13 cellular contexts compared by ENCODE assay signal in the genomic region with DNA sequence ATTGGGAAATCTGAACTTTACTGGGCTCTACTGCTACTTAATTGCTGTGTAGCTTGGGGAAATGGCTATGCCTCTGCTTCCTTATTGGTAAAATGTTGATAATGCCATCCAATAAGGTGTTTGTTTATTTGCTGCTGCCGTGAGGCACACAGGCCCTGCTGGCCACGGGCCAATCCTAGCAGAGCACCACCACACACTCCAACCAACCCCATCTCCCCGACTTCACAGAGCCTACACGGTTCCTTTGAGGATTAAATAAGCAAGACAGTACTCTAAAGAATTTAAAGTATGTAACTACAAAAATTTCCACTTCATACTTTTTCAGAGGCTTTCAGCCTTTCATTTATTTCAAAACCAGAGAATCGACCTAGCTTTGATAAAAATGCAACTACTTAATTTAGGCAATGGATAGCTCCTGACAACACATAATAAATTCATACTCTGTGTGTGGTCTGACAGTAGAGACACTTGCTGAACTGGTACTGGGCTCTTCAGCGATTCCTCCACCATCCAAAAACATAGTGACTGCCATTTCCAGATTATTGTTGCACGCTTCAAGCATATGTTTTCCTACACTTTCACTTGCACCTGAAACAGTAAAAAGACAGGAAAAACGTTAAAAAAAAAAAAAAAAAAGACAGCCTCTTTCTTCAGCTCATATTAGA. TPM values are rescaled to one million over a fixed set of nuclear protein-coding genes. Genes with fewer than 3 reads are reported as not detected.
DNase-seq lines count a peak whose midpoint lies in the region; ATAC-seq, FAIRE-seq and TF ChIP-seq lines count a peak whose summit lies in the region.
"Had no signal": no experiment of that assay in that cellular context is flagged by ENCODE, and none has a peak within 500 bp of the region (broad histone marks: within the 10 kb centered on the region; RNA-seq: fewer than 3 reads in every experiment).

No MANE protein-coding gene starts in this region.

- H3K27me3 ChIP-seq in astrocyte (ENCODE audit: insufficient read depth, low read length) (no peaks in the 10 kb centered on the region), ascending aorta (no peaks in the 10 kb centered on the region)

- no peak overlapping the region for H3K27ac ChIP-seq in astrocyte (ENCODE audit: low read depth, low read length)
- H3K27ac ChIP-seq in ascending aorta: no peak overlapping the region
- H3K27ac ChIP-seq: PC-9 had no signal

- no peak overlapping the region for H3K4me3 Mint-ChIP-seq in astrocyte (ENCODE audit: unreplicated experiment)
- H3K4me3 Mint-ChIP-seq: CD4-positive, CD25-positive, alpha-beta regulatory T cell had no signal

- H3K27me3 Mint-ChIP-seq in astrocyte (ENCODE audit: low read depth, unreplicated experiment): no peaks in the 10 kb centered on the region
- H3K27me3 Mint-ChIP-seq: CD4-positive, CD25-positive, alpha-beta regulatory T cell had no signal

- no peak overlapping the region for H3K27ac Mint-ChIP-seq in astrocyte (ENCODE audit: unreplicated experiment)
- no peak overlapping the region for H3K27ac Mint-ChIP-seq in activated naive CD4-positive, alpha-beta T cell treated with anti-CD3 and anti-CD28 coated beads, Interleukin-2, amount 50 U/mL, for 72 hours

- H3K36me3 Mint-ChIP-seq in astrocyte (ENCODE audit: low read depth, unreplicated experiment): peaks cover 26% of the 10 kb centered on the region
- peaks cover 0 to 27% of the 10 kb centered on the region in 2 donors for H3K36me3 Mint-ChIP-seq in activated naive CD4-positive, alpha-beta T cell treated with anti-CD3 and anti-CD28 coated beads, Interleukin-2, amount 50 U/mL, for 72 hours

- H3K36me3 ChIP-seq in astrocyte (ENCODE audit: insufficient read depth, low read length) (no peaks in the 10 kb centered on the region), ascending aorta (peaks cover 0 to 14% of the 10 kb centered on the region in 2 donors)

- no peaks in the 10 kb centered on the region for H3K4me1 ChIP-seq in astrocyte (ENCODE audit: insufficient read depth, low read length)
- H3K4me1 ChIP-seq in ascending aorta: peaks cover 0 to 5% of the 10 kb centered on the region in 2 donors

- no peak for FAIRE-seq in astrocyte (lab: Jason Lieb, UNC)
- FAIRE-seq: endometrium had no signal

- peaks cover 7% of the 10 kb centered on the region for H3K9me3 Mint-ChIP-seq in astrocyte (ENCODE audit: unreplicated experiment)
- H3K9me3 Mint-ChIP-seq in activated naive CD4-positive, alpha-beta T cell treated with anti-CD3 and anti-CD28 coated beads, Interleukin-2, amount 50 U/mL, for 72 hours: peaks cover 7 to 9% of the 10 kb centered on the region in 2 donors

- peaks cover 8% of the 10 kb centered on the region for H3K4me1 Mint-ChIP-seq in astrocyte (ENCODE audit: low read depth, unreplicated experiment)

- TF ChIP-seq CTCF in astrocyte (IDR thresholded peaks at IDR 0.05; ENCODE audit: insufficient read depth, low read depth, low read length) (no peak), ascending aorta (IDR thresholded peaks at IDR 0.05) (no peak)

- peaks cover 53% of the 10 kb centered on the region for H4K20me1 ChIP-seq in astrocyte (ENCODE audit: insufficient read depth, low read length)

- no peak overlapping the region for H3K9ac ChIP-seq in astrocyte (ENCODE audit: low read length)

- in situ Hi-C loops in ACHN (cut with HindIII; ENCODE audit: low pct_ligation_motif_present, low pct_unique_long_range_greater_than_20kb, low sequenced_read_pairs): no loop called here

- ATAC-seq in activated naive CD4-positive, alpha-beta T cell treated with anti-CD3 and anti-CD28 coated beads, Interleukin-2, amount 50 U/mL, for 72 hours: no peak

- peaks cover 61% of the 10 kb centered on the region for H3K79me2 ChIP-seq in astrocyte (ENCODE audit: insufficient read depth, low read length)

- intact Hi-C loops in ascending aorta (cut with DNase I): no loop called here

- H3K9me3 ChIP-seq in astrocyte (ENCODE audit: insufficient read depth, low read depth, low read length) (no peaks in the 10 kb centered on the region), ascending aorta (no peaks in the 10 kb centered on the region)

- DNase-seq in ACHN (peak; percentile 23), H4 (ENCODE audit: low spot score) (peak; percentile 54), astrocyte (ENCODE audit: low read depth) (peak; percentile 76), iPS-NIHi7 (ENCODE audit: extremely low spot score) (peak; percentile 23), ascending aorta (ENCODE audit: low spot score in 2 of 2) (no peak), NCI-H146 (lab: John Stamatoyannopoulos, UW) (no peak)
- no peak for DNase-seq in activated CD4-positive, alpha-beta T cell treated with anti-CD3 and anti-CD28 coated beads for 48 hours
- DNase-seq in activated naive CD4-positive, alpha-beta T cell treated with anti-CD3 and anti-CD28 coated beads, Interleukin-2, amount 50 U/mL, for 72 hours (ENCODE audit: low spot score in 2 of 2): no peak
- DNase-seq: CD4-positive, CD25-positive, alpha-beta regulatory T cell; H7; KBM-7; PC-9 had no signal

- H2AFZ ChIP-seq in astrocyte (ENCODE audit: low read depth, low read length): no peak overlapping the region
- H2AFZ ChIP-seq: PC-9 had no signal

- H3K4me3 ChIP-seq in astrocyte (ENCODE audit: insufficient read depth, low read depth, low read length): no peak overlapping the region
- no peak overlapping the region for H3K4me3 ChIP-seq in ascending aorta
- H3K4me3 ChIP-seq: PC-9 had no signal

- H3K4me2 ChIP-seq in astrocyte (ENCODE audit: low read length): peak overlapping the region; percentile 53
- H3K4me2 ChIP-seq: PC-9 had no signal

RNA-seq across cellular contexts. Expression of a gene that starts 25.3 kb away (rescaled TPM):
- 8.0 and 10.2 TPM in 2 replicates for total RNA-seq in H4 (2014; rRNA removed; shearing (Covaris generic))
- total RNA-seq in astrocyte (90.7 and 90.9 TPM in 2 replicates), ascending aorta (7.2 TPM)
- total RNA-seq in activated naive CD4-positive, alpha-beta T cell treated with anti-CD3 and anti-CD28 coated beads, Interleukin-2, amount 50 U/mL, for 72 hours: 100 to 1,000 TPM in 1 of 2 donors, 10 to 100 TPM in 1; 78.1 to 101 TPM

Comparison
In these comparisons a context has a peak if more than half of its experiments do, and no peak if none do; other contexts are left out.
1. DNase-seq: peak in ACHN (single experiment), H4 (single experiment), astrocyte (single experiment) and iPS-NIHi7 (single experiment); none in ascending aorta (0 of 2), activated CD4-positive, alpha-beta T cell treated with anti-CD3 and anti-CD28 coated beads for 48 hours (single experiment), NCI-H146 (single experiment) and activated naive CD4-positive, alpha-beta T cell treated with anti-CD3 and anti-CD28 coated beads, Interleukin-2, amount 50 U/mL, for 72 hours (0 of 2).